ENCODE assay signal across 9 cellular contexts in the genomic region with DNA sequence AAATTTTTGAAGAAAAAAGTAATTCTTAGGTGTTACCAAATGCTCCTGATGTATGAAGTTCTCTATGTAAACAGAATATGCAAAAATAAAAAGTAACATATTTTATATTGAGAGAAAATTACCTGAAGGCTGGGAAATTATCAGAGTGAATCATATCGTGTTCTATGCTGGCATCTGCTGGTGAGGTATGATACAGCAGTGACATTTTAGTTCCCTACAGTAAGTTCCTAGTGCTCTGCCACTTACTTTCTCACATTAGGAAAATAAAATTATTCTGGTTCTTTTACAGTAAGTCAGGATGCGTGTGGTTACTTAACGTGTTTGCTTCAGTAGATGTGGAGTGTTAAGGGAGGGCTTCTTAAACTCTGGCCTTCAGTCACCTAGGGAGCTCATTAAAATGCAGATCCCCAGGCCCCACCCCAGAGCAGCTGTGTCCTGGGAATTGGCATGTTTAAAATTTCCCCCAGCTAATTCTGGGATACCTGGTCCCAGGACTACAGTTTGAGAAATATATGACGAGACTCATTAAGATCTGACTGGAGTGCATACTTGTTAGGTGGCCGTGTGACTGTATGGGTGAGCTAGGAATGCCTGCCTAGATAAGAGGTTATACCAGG. TPM values are rescaled to one million over a fixed set of nuclear protein-coding genes. Genes with fewer than 3 reads are reported as not detected.
DNase-seq lines count a peak whose midpoint lies in the region; ATAC-seq and TF ChIP-seq lines count a peak whose summit lies in the region.
"Had no signal": no experiment of that assay in that cellular context is flagged by ENCODE, and none has a peak within 500 bp of the region (broad histone marks: within the 10 kb centered on the region; RNA-seq: fewer than 3 reads in every experiment).

No MANE protein-coding gene starts in this region.

- TF ChIP-seq CTCF in right atrium auricular region (IDR thresholded peaks at IDR 0.05), result peak; percentile 19 to 68

- H3K4me1 Mint-ChIP-seq in activated CD4-positive, alpha-beta T cell treated with anti-CD3 and anti-CD28 coated beads, Interleukin-2, amount 10 ng/mL, durations not matched to agents 7 days and 5 days, result peaks cover 21% of the 10 kb centered on the region

- H3K27me3 ChIP-seq in right atrium auricular region, result no peaks in the 10 kb centered on the region

- peaks cover 22% of the 10 kb centered on the region for H3K36me3 Mint-ChIP-seq in activated CD4-positive, alpha-beta T cell treated with anti-CD3 and anti-CD28 coated beads, Interleukin-2, amount 10 ng/mL, durations not matched to agents 7 days and 5 days (ENCODE audit: low read depth)

- intact Hi-C loops in Right ventricle myocardium inferior (cut with DNase I), result loop anchor here (1.0 kb wide), 1 partner anchor 105 kb away; no protein-coding TSS in a partner anchor

- peaks cover 0 to 13% of the 10 kb centered on the region in 2 donors for H3K4me1 ChIP-seq in right atrium auricular region

- no peak overlapping the region for H3K4me3 ChIP-seq in right atrium auricular region

- H3K36me3 ChIP-seq in right atrium auricular region, result peaks cover 24% of the 10 kb centered on the region

- H3K27me3 Mint-ChIP-seq in activated CD4-positive, alpha-beta T cell treated with anti-CD3 and anti-CD28 coated beads, Interleukin-2, amount 10 ng/mL, durations not matched to agents 7 days and 5 days, result no peaks in the 10 kb centered on the region

- no peak overlapping the region for H3K4me3 Mint-ChIP-seq in activated CD4-positive, alpha-beta T cell treated with anti-CD3 and anti-CD28 coated beads, Interleukin-2, amount 10 ng/mL, durations not matched to agents 7 days and 5 days
- H3K4me3 Mint-ChIP-seq: dendritic cell treated with granulocyte-macrophage colony-stimulating factor and Interleukin-4, amounts not matched to agents 40 ng/mL and 50 ng/mL, for 4 days had no signal

- POLR2A ChIA-PET in activated CD4-positive, alpha-beta T cell treated with anti-CD3 and anti-CD28 coated beads, Interleukin-2, amount 10 ng/mL, durations not matched to agents 7 days and 5 days (lab: Charles Lee), result no interaction called here

- no peak overlapping the region for H3K27ac ChIP-seq in right atrium auricular region

- DNase-seq in right atrium auricular region (ENCODE audit: low spot score) (no peak), Right ventricle myocardium inferior (ENCODE audit: missing footprints) (no peak), LoVo (ENCODE audit: low spot score) (peak; percentile 24), inferior parietal cortex (ENCODE audit: extremely low spot score) (peak; percentile 74), H4 (ENCODE audit: low spot score) (no peak), NCI-H2081 treated with DMSO at 0.1 percent for 48 hours (lab: John Stamatoyannopoulos, UW) (no peak), NCI-H226 (no peak)
- DNase-seq in activated CD4-positive, alpha-beta T cell treated with anti-CD3 and anti-CD28 coated beads, Interleukin-2, amount 10 ng/mL, durations not matched to agents 7 days and 5 days, result peak; percentile 42

- no peaks in the 10 kb centered on the region for H3K9me3 Mint-ChIP-seq in activated CD4-positive, alpha-beta T cell treated with anti-CD3 and anti-CD28 coated beads, Interleukin-2, amount 10 ng/mL, durations not matched to agents 7 days and 5 days
- H3K9me3 Mint-ChIP-seq: dendritic cell treated with granulocyte-macrophage colony-stimulating factor and Interleukin-4, amounts not matched to agents 40 ng/mL and 50 ng/mL, for 4 days had no signal

- ATAC-seq in Right ventricle myocardium inferior, result no peak

- CTCF ChIA-PET in activated CD4-positive, alpha-beta T cell treated with anti-CD3 and anti-CD28 coated beads, Interleukin-2, amount 10 ng/mL, durations not matched to agents 7 days and 5 days (lab: Charles Lee), result interaction anchor here (0.6 to 3.9 kb wide), 8 partner anchors 8 to 85 kb away, joined by 3 to 22 read pairs (median 4); partner anchors contain the start of gene PPP1R16B

- H3K9me3 ChIP-seq in right atrium auricular region, result no peaks in the 10 kb centered on the region

- H3K27ac Mint-ChIP-seq in activated CD4-positive, alpha-beta T cell treated with anti-CD3 and anti-CD28 coated beads, Interleukin-2, amount 10 ng/mL, durations not matched to agents 7 days and 5 days, result no peak overlapping the region
- H3K27ac Mint-ChIP-seq: dendritic cell treated with granulocyte-macrophage colony-stimulating factor and Interleukin-4, amounts not matched to agents 40 ng/mL and 50 ng/mL, for 4 days had no signal

RNA-seq across cellular contexts. Expression of gene ACTR5, which starts 3.2 kb away (rescaled TPM):
- total RNA-seq in right atrium auricular region (1 to 10 TPM; 2.8 to 5.6 TPM), Right ventricle myocardium inferior (2.6 TPM)
- 1 to 10 TPM; 7.8 to 8.1 TPM for total RNA-seq in activated CD4-positive, alpha-beta T cell treated with anti-CD3 and anti-CD28 coated beads, Interleukin-2, amount 10 ng/mL, durations not matched to agents 7 days and 5 days
- total RNA-seq in H4 (2014; rRNA removed; shearing (Covaris generic)), result 5.9 and 10.3 TPM in 2 replicates

RNA-seq across cellular contexts. Expression of gene SLC32A1, which starts 27.2 kb away (rescaled TPM):
- total RNA-seq in right atrium auricular region (not detected), Right ventricle myocardium inferior (not detected)
- total RNA-seq in activated CD4-positive, alpha-beta T cell treated with anti-CD3 and anti-CD28 coated beads, Interleukin-2, amount 10 ng/mL, durations not matched to agents 7 days and 5 days, result not detected
- total RNA-seq in H4 (2014; rRNA removed; shearing (Covaris generic)), result not detected in 2 replicates

RNA-seq across cellular contexts. Expression of gene PPP1R16B, which starts 54.0 kb away (rescaled TPM):
- total RNA-seq in right atrium auricular region (1 to 10 TPM in 1 of 2 donors, under 1 TPM in 1; 0.96 to 6.6 TPM), Right ventricle myocardium inferior (9.0 TPM)
- total RNA-seq in activated CD4-positive, alpha-beta T cell treated with anti-CD3 and anti-CD28 coated beads, Interleukin-2, amount 10 ng/mL, durations not matched to agents 7 days and 5 days, result 10 to 100 TPM; 63.6 to 67.4 TPM
- 0.16 TPM in 1 of 2 replicates, not detected in the other for total RNA-seq in H4 (2014; rRNA removed; shearing (Covaris generic))

Comparison
In these comparisons a context has a peak if more than half of its experiments do, and no peak if none do; other contexts are left out.
1. DNase-seq: peak in LoVo (single experiment), activated CD4-positive, alpha-beta T cell treated with anti-CD3 and anti-CD28 coated beads, Interleukin-2, amount 10 ng/mL, durations not matched to agents 7 days and 5 days (single experiment) and inferior parietal cortex (single experiment); none in right atrium auricular region (single experiment), Right ventricle myocardium inferior (single experiment), H4 (single experiment), NCI-H2081 treated with DMSO at 0.1 percent for 48 hours (single experiment) and NCI-H226 (single experiment).